Comparison of ENCODE assay signal across 8 cellular contexts in the genomic region with DNA sequence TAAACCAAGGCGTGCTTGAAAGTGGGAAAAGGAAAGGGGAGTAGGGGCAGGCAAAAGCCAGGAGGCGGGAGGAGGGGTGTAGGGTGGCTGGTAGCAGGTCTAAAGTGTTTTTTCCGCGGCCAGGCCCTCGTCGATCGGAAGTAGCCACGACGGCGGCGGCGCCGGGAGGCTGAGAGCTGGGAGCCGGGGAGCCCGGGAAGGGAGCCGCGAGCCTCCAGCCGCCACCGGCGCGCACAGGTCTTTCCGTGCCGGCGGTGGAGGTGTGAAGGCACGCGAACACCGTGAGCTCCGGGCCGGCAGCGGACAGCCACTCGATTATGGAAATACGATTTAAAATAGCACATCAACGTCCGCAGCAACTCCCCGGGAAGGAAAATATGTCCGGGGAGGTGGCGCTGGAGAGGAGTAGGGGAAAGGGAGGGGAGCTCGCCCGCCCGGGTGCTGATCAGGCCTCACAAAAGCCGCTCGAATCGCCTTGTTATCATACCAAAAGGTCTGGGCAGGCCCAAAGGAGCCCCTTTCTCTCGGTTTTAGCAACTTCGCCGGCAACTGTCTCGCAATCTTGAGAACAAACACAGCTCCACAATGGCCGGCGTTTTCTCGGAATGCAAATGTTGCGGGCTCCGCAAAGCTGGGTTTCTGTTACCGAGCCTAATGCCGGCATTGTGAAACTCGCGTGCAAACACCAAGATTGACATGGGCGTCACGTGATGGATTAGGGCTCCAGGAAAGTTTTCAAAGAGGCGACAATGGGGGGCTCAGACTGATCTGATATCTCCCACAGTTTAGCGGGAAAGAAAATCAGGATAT. TPM values are rescaled to one million over a fixed set of nuclear protein-coding genes. Genes with fewer than 3 reads are reported as not detected.
DNase-seq lines count a peak whose midpoint lies in the region; ATAC-seq and TF ChIP-seq lines count a peak whose summit lies in the region.

No MANE protein-coding gene starts in this region.

- no peaks in the 10 kb centered on the region for H3K9me3 ChIP-seq in Panc1 (ENCODE audit: control insufficient read depth, insufficient read depth, low read depth, low read length)
- H3K9me3 ChIP-seq in suprapubic skin = no peaks in the 10 kb centered on the region

- no TSS peak for BruUV-seq in Panc1 (replicated peaks; lab: Mats Ljungman, UMichigan)

- H3K27me3 ChIP-seq in Panc1 (ENCODE audit: control insufficient read depth, insufficient read depth, low read length) (peaks cover 6% of the 10 kb centered on the region), suprapubic skin (peaks cover 52% of the 10 kb centered on the region)

- in situ Hi-C loops in Caki2 (cut with HindIII; ENCODE audit: low pct_unique_long_range_greater_than_20kb, low sequenced_read_pairs) (no loop called here), Panc1 (cut with HindIII; ENCODE audit: low pct_unique_long_range_greater_than_20kb, low sequenced_read_pairs) (no loop called here)

- H3K4me1 ChIP-seq in Panc1 (ENCODE audit: control insufficient read depth, insufficient read depth, low read length) (no peaks in the 10 kb centered on the region), suprapubic skin (peaks cover 40% of the 10 kb centered on the region)

- H3K27ac ChIP-seq in Panc1 (ENCODE audit: low read length) = no peak overlapping the region
- H3K27ac ChIP-seq in cingulate gyrus (ENCODE audit: low read depth, low read length) = peak overlapping the region; percentile 4
- H3K27ac ChIP-seq in suprapubic skin = peak overlapping the region; percentile 43

- DNase-seq in Caki2 (ENCODE audit: low read depth) (peak; percentile 59), Panc1 (ENCODE audit: low read depth, low spot score) (no peak), lower leg skin (ENCODE audit: low spot score in 2 of 2) (no peak), suprapubic skin (ENCODE audit: low spot score in 2 of 2) (no peak), NCI-H774 (lab: John Stamatoyannopoulos, UW) (no peak)

- CTCF ChIA-PET in Panc1 (lab: Charles Lee) = no interaction called here

- ATAC-seq in GM19351 (IDR thresholded peaks at IDR 0.05; ENCODE audit: unreplicated experiment) = peak; percentile 76
- ATAC-seq in HG03378 (IDR thresholded peaks at IDR 0.05; ENCODE audit: unreplicated experiment) = peak; percentile 85
- ATAC-seq in Panc1 = peak; percentile 73

- H3K36me3 ChIP-seq in Panc1 (ENCODE audit: control insufficient read depth, insufficient read depth, low read length) (no peaks in the 10 kb centered on the region), suprapubic skin (no peaks in the 10 kb centered on the region)

- intact Hi-C loops in Panc1 (cut with micrococcal nuclease; ENCODE audit: unreplicated experiment) (no loop called here), lower leg skin (cut with DNase I; ENCODE audit: low total_unique reads) (no loop called here)

- no peak for TF ChIP-seq CTCF in Panc1 (IDR thresholded peaks at IDR 0.05)
- TF ChIP-seq CTCF in lower leg skin (IDR thresholded peaks at IDR 0.05) = no peak
- no peak for TF ChIP-seq CTCF in suprapubic skin (IDR thresholded peaks at IDR 0.05)

- H3K4me3 ChIP-seq in Panc1 (ENCODE audit: low read depth in 2 of 2, low read length in 2 of 2) (peak overlapping the region; percentile 56 to 70), lower leg skin (ENCODE audit: low read depth, poor library complexity, severe bottlenecking) (peak overlapping the region; percentile 46), suprapubic skin (peak overlapping the region; percentile 81)

- TF ChIP-seq POLR2A in lower leg skin (IDR thresholded peaks at IDR 0.05) (no peak), suprapubic skin (IDR thresholded peaks at IDR 0.05) (no peak)

- POLR2A ChIA-PET in Panc1 (lab: Charles Lee) = interaction anchor here (0.6 kb wide), 1 partner anchor 25 kb away, joined by 3 read pairs; no protein-coding TSS in a partner anchor

- TF ChIP-seq EP300 in suprapubic skin (IDR thresholded peaks at IDR 0.05) = no peak

- WGBS in lower leg skin, 2 donors = 1% methylated on average over 57 to 60 of the region's 60 CpGs
- under 1% methylated on average over 44 of the region's 60 CpGs for WGBS in suprapubic skin

RNA-seq across cellular contexts. Expression of a gene that starts 2.9 kb away (rescaled TPM):
- not detected in 2 replicates for total RNA-seq in Caki2 (2014; rRNA removed; shearing (Covaris generic); ENCODE audit: low replicate concordance)
- total RNA-seq in Panc1 (2021; ENCODE audit: unreplicated experiment) = not detected
- polyA plus RNA-seq in Panc1 (2012; ENCODE audit: insufficient read length) = not detected
- total RNA-seq in lower leg skin = under 1 TPM in 2 of 4 donors, not detected in 2; 0.04 to 0.84 TPM
- total RNA-seq in suprapubic skin = 1 to 10 TPM in 1 of 4 donors, under 1 TPM in 2, not detected in 1; 0.30 to 1.3 (median 0.55) TPM
